17 cellular contexts compared by ENCODE assay signal in genomic region chr3:144482876-144483275, GRCh38.
DNase-seq lines count a peak whose midpoint lies in the region; ATAC-seq and TF ChIP-seq lines count a peak whose summit lies in the region.
"Had no signal": no experiment of that assay in that cellular context is flagged by ENCODE, and none has a peak within 500 bp of the region (broad histone marks: within the 10 kb centered on the region; RNA-seq: fewer than 3 reads in every experiment).

No MANE protein-coding gene starts in this region.

- no peaks in the 10 kb centered on the region for H3K36me3 Mint-ChIP-seq in stimulated activated effector memory CD8-positive, alpha-beta T cell treated with anti-CD3 and anti-CD28 coated beads, Interleukin-12 subunit alpha, Interleukin-12 subunit beta, amount 100 ng/mL, for 72 hours

- H3K4me2 ChIP-seq in SK-N-SH = no peak overlapping the region
- H3K4me2 ChIP-seq: A549 had no signal

- no peaks in the 10 kb centered on the region for H3K27me3 ChIP-seq in SK-N-SH (ENCODE audit: insufficient read depth)

- DNase-seq in GM13977 (ENCODE audit: low spot score) (peak; percentile 17), NCI-H526 (lab: John Stamatoyannopoulos, UW) (peak; percentile 93 to 97), SK-N-SH (no peak), NCI-H1105 treated with DMSO at 0.1 percent for 48 hours (lab: John Stamatoyannopoulos, UW) (no peak)
- no peak for DNase-seq in stimulated activated effector memory CD8-positive, alpha-beta T cell treated with anti-CD3 and anti-CD28 coated beads, Interleukin-12 subunit alpha, Interleukin-12 subunit beta, amount 100 ng/mL, for 72 hours (ENCODE audit: low spot score in 2 of 2)
- DNase-seq: DMS153, H9, NCI-H1417 treated with DMSO at 0.1 percent for 48 hours, NCI-H2081, T-helper 1 cell had no signal

- no peaks in the 10 kb centered on the region for H3K4me1 Mint-ChIP-seq in stimulated activated effector memory CD8-positive, alpha-beta T cell treated with anti-CD3 and anti-CD28 coated beads, Interleukin-12 subunit alpha, Interleukin-12 subunit beta, amount 100 ng/mL, for 72 hours

- H3K9ac ChIP-seq in SK-N-SH = no peak overlapping the region

- peaks cover 2% of the 10 kb centered on the region for H3K9me3 Mint-ChIP-seq in stimulated activated effector memory CD8-positive, alpha-beta T cell treated with anti-CD3 and anti-CD28 coated beads, Interleukin-12 subunit alpha, Interleukin-12 subunit beta, amount 100 ng/mL, for 72 hours

- ATAC-seq in GM19351 (IDR thresholded peaks at IDR 0.05; ENCODE audit: unreplicated experiment) (peak; percentile 93), HG02798 (IDR thresholded peaks at IDR 0.05; ENCODE audit: poor library complexity, unreplicated experiment) (peak; percentile 66), HG03095 (IDR thresholded peaks at IDR 0.05; ENCODE audit: unreplicated experiment) (no peak)
- ATAC-seq in stimulated activated effector memory CD8-positive, alpha-beta T cell treated with anti-CD3 and anti-CD28 coated beads, Interleukin-12 subunit alpha, Interleukin-12 subunit beta, amount 100 ng/mL, for 72 hours = no peak
- ATAC-seq: A549 had no signal

- no peaks in the 10 kb centered on the region for H3K9me2 ChIP-seq in SK-N-SH

- no peaks in the 10 kb centered on the region for H3K4me1 ChIP-seq in SK-N-SH (ENCODE audit: control insufficient read depth in 1 of 2, insufficient read depth in 2 of 2, low read depth in 1 of 2, low read length in 1 of 2)
- H3K4me1 ChIP-seq: A549 had no signal

- CTCF ChIA-PET in SK-N-SH (lab: Yijun Ruan, JAX) = no interaction called here

- H3K27ac ChIP-seq in SK-N-SH (ENCODE audit: low read depth in 2 of 2, low read length in 1 of 2) = no peak overlapping the region
- H3K27ac ChIP-seq: A549, C4-2B, SK-N-MC had no signal

- WGBS in SK-N-SH (ENCODE audit: low lambda C conversion rate) = 2% methylated on average over 2 of the region's 2 CpGs

- no peak overlapping the region for H3K4me3 ChIP-seq in SK-N-SH (ENCODE audit: low read depth in 2 of 2, low read length in 1 of 2)
- H3K4me3 ChIP-seq: A549, SK-N-MC had no signal

- H3K4me3 Mint-ChIP-seq in stimulated activated effector memory CD8-positive, alpha-beta T cell treated with anti-CD3 and anti-CD28 coated beads, Interleukin-12 subunit alpha, Interleukin-12 subunit beta, amount 100 ng/mL, for 72 hours = no peak overlapping the region
- H3K4me3 Mint-ChIP-seq: H9, IgD-negative memory B cell had no signal

- in situ Hi-C loops in GM13977 (cut with MboI; ENCODE audit: low pct_unique_long_range_greater_than_20kb, low sequenced_read_pairs, unreplicated experiment) = no loop called here

- TF ChIP-seq CTCF in GM13977 (IDR thresholded peaks at IDR 0.05; ENCODE audit: extremely low read depth, insufficient read depth, missing control alignments) (no peak), SK-N-SH (IDR thresholded peaks at IDR 0.05) (no peak)

- no peaks in the 10 kb centered on the region for H3K36me3 ChIP-seq in SK-N-SH (replicated peaks in 1 of 2; ENCODE audit: control insufficient read depth in 1 of 2, insufficient read depth in 2 of 2, low read length in 1 of 2)

- POLR2A ChIA-PET in SK-N-SH (lab: Yijun Ruan, JAX) = no interaction called here

- no peak for TF ChIP-seq EP300 in SK-N-SH (IDR thresholded peaks at IDR 0.05; ENCODE audit: borderline replicate concordance in 1 of 2, low read depth in 1 of 2, low read length in 1 of 2)

- H2AFZ ChIP-seq in SK-N-SH (ENCODE audit: low read depth) = no peak overlapping the region

- H3K27ac Mint-ChIP-seq in stimulated activated effector memory CD8-positive, alpha-beta T cell treated with anti-CD3 and anti-CD28 coated beads, Interleukin-12 subunit alpha, Interleukin-12 subunit beta, amount 100 ng/mL, for 72 hours = no peak overlapping the region
- H3K27ac Mint-ChIP-seq: IgD-negative memory B cell had no signal

- H4K20me1 ChIP-seq in SK-N-SH (ENCODE audit: insufficient read depth) = no peaks in the 10 kb centered on the region

- H3F3A ChIP-seq in SK-N-SH (replicated peaks; ENCODE audit: insufficient read depth) = no peaks in the 10 kb centered on the region

- no peak for TF ChIP-seq RAD21 in SK-N-SH (IDR thresholded peaks at IDR 0.05; ENCODE audit: low read length)

- no peaks in the 10 kb centered on the region for H3K9me3 ChIP-seq in SK-N-SH
- H3K9me3 ChIP-seq: A549 had no signal

- no peaks in the 10 kb centered on the region for H3K79me2 ChIP-seq in SK-N-SH (ENCODE audit: insufficient read depth)

TF ChIP-seq in SK-N-SH, 30 proteins besides CTCF, POLR2A, EP300 and RAD21:
- TF ChIP-seq ZBTB33 (IDR thresholded peaks at IDR 0.05; ENCODE audit: borderline replicate concordance, low read depth) (no peak), GABPA (IDR thresholded peaks at IDR 0.05; ENCODE audit: low read depth) (no peak), USF2 (IDR thresholded peaks at IDR 0.05; ENCODE audit: borderline replicate concordance, low read depth, low read length) (no peak), FOXJ3 (CRISPR knock-in tag; IDR thresholded peaks at IDR 0.05) (no peak), EZH2phosphoT487 (IDR thresholded peaks at IDR 0.05; ENCODE audit: borderline replicate concordance, low read depth) (no peak), TAF1 (IDR thresholded peaks at IDR 0.05; ENCODE audit: borderline replicate concordance, low read depth, low read length) (no peak), NRF1 (IDR thresholded peaks at IDR 0.05; ENCODE audit: low read depth, low read length) (no peak), TEAD4 (IDR thresholded peaks at IDR 0.05; ENCODE audit: borderline replicate concordance, insufficient read depth) (no peak), RCOR1 (IDR thresholded peaks at IDR 0.05; ENCODE audit: low read length) (no peak), ELF1 (IDR thresholded peaks at IDR 0.05) (no peak)

Comparison
In these comparisons a context has a peak if more than half of its experiments do, and no peak if none do; other contexts are left out.
1. DNase-seq: peak in GM13977 (single experiment) and NCI-H526 (2 of 2); none in SK-N-SH (single experiment), NCI-H1105 treated with DMSO at 0.1 percent for 48 hours (single experiment) and stimulated activated effector memory CD8-positive, alpha-beta T cell treated with anti-CD3 and anti-CD28 coated beads, Interleukin-12 subunit alpha, Interleukin-12 subunit beta, amount 100 ng/mL, for 72 hours (0 of 2).
2. ATAC-seq: peak in GM19351 (single experiment) and HG02798 (single experiment); none in HG03095 (single experiment) and stimulated activated effector memory CD8-positive, alpha-beta T cell treated with anti-CD3 and anti-CD28 coated beads, Interleukin-12 subunit alpha, Interleukin-12 subunit beta, amount 100 ng/mL, for 72 hours (single experiment).